In genomic region chr1:7954683-7955082, GRCh38 we compare ENCODE assay signal across 8 cellular contexts. TPM values are rescaled to one million over a fixed set of nuclear protein-coding genes. Genes with fewer than 3 reads are reported as not detected.
DNase-seq lines count a peak whose midpoint lies in the region; ATAC-seq and TF ChIP-seq lines count a peak whose summit lies in the region.

No MANE protein-coding gene starts in this region.

- peak; percentile 8 for DNase-seq in SKM-1 treated with dmso at 0.1 percent for 144 hours (lab: John Stamatoyannopoulos, UW; ENCODE audit: unreplicated experiment)
- DNase-seq in SKM-1 (lab: John Stamatoyannopoulos, UW; ENCODE audit: unreplicated experiment): no peak
- DNase-seq in foreskin keratinocyte: no peak
- no peak for DNase-seq in substantia nigra (lab: John Stamatoyannopoulos, UW)
- no peak for DNase-seq in stimulated activated CD4-positive, alpha-beta T cell treated with anti-CD3 and anti-CD28 coated beads, Interleukin-4, amount 100 ng/mL, for 24 hours
- DNase-seq in NCI-H1436 treated with DMSO at 0.1 percent for 48 hours (lab: John Stamatoyannopoulos, UW): no peak

- H3K27ac ChIP-seq in foreskin keratinocyte (peak overlapping the region; percentile 26), substantia nigra (ENCODE audit: low read depth, low read length, poor library complexity, severe bottlenecking) (peak overlapping the region; percentile 92)

- peak overlapping the region; percentile 56 for H3K4me3 ChIP-seq in WI38 (ENCODE audit: low read depth, low read length)

- H3K27me3 ChIP-seq in foreskin keratinocyte: no peaks in the 10 kb centered on the region

- peaks cover under 1% of the 10 kb centered on the region for H3K4me1 ChIP-seq in foreskin keratinocyte

- TF ChIP-seq CTCF in WI38 (IDR thresholded peaks at IDR 0.05; ENCODE audit: low read depth, low read length) (no peak), foreskin keratinocyte (conservative IDR thresholded peaks at IDR 0.05) (no peak)

- no peak for ATAC-seq in foreskin keratinocyte
- no peak for ATAC-seq in HG02571 (IDR thresholded peaks at IDR 0.05; ENCODE audit: unreplicated experiment)

RNA-seq across cellular contexts. Expression of gene PARK7, which starts 6.8 kb away (rescaled TPM):
- 205 and 269 TPM in 2 replicates for total RNA-seq in foreskin keratinocyte
- 436 and 503 TPM in 2 replicates for polyA plus RNA-seq in foreskin keratinocyte

RNA-seq across cellular contexts. Expression of gene TNFRSF9, which starts 14.0 kb away (rescaled TPM):
- 0.07 and 0.14 TPM in 2 replicates for total RNA-seq in foreskin keratinocyte
- polyA plus RNA-seq in foreskin keratinocyte: 0.01 TPM in 1 of 2 replicates, not detected in the other
